In the genomic region with DNA sequence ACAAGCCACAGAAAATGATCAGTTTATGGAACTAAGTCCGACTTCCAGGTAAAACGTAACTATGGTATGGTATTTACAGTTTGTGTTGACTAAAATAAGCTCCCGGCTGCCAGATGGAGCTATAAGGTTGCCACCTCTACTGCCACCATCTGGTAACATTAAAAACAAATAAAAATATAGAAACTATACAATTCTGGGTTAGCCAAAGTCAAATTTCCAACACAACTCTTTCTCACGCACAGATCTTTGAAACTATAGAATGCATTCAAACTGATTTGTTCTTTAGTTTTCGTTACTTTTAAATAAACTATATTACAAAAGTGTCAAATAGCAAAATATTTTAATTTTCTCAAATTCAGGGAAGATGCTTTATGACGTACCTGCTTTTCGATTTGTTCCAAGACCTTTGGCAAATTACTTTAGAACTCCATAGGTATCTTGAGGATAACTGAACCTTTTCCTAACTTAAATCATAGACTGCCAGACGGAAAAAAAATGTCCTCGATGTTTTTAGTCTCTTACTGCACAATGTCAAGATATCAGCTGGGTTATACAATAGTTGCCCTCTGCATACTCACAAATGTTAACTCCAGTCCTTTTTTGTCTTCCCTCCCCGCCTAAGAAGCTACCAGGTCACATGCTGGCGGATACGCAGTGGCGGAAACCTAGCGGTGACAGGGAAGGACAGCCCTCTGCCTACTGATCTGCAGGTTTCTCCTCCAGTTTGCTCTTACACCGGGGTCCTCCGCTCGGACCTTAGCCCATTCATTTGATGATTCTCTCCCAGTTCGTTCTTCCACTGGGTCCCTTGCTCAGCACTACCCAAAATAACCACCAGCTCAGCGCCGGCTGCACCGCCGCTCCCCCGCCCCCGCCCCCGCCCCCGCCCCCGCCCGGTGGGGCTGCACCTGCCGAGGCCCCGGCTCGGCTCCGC, we compare ENCODE assay signal across 8 cellular contexts. TPM values are rescaled to one million over a fixed set of nuclear protein-coding genes. Genes with fewer than 3 reads are reported as not detected.
A peak's percentile ranks its signal among the peaks of the same experiment; 100 is the strongest.
DNase-seq lines count a peak whose midpoint lies in the region; ATAC-seq, FAIRE-seq and TF ChIP-seq lines count a peak whose summit lies in the region.

No MANE protein-coding gene starts in this region.

- H3K4me2 ChIP-seq in H1 (ENCODE audit: insufficient read depth in 1 of 2, low read depth in 2 of 2, low read length in 2 of 2), result peak overlapping the region; percentile 83 to 96
- H3K4me2 ChIP-seq in mesenchymal stem cell (ENCODE audit: low read length, poor library complexity, severe bottlenecking), result peak overlapping the region; percentile 65

- no peak overlapping the region for H3K4ac ChIP-seq in H1 (replicated peaks; ENCODE audit: insufficient read length, low read depth, low read length)
- no peak overlapping the region for H3K4ac ChIP-seq in mesenchymal stem cell (ENCODE audit: low read depth in 1 of 2, low read length in 2 of 2)

- no peak overlapping the region for H2AK5ac ChIP-seq in H1 (ENCODE audit: low read depth, low read length)
- H2AK5ac ChIP-seq in mesenchymal stem cell (ENCODE audit: low read length, severe bottlenecking), result no peak overlapping the region

- H2BK12ac ChIP-seq in H1 (ENCODE audit: low read depth, low read length) (no peak overlapping the region), mesenchymal stem cell (ENCODE audit: low read length in 2 of 2) (no peak overlapping the region)

- no peak overlapping the region for H2BK5ac ChIP-seq in H1 (ENCODE audit: low read depth, low read length)
- no peak overlapping the region for H2BK5ac ChIP-seq in mesenchymal stem cell (ENCODE audit: low read depth, low read length, poor library complexity, severe bottlenecking)

- peak; percentile 43 to 55 for TF ChIP-seq RAD21 in H1 (IDR thresholded peaks at IDR 0.05 in 1 of 2, conservative IDR thresholded peaks at IDR 0.05 in 1 of 2; ENCODE audit: low read depth in 2 of 2, low read length in 2 of 2)

- H2BK15ac ChIP-seq in H1 (ENCODE audit: low read length) (no peak overlapping the region), mesenchymal stem cell (ENCODE audit: low read depth, poor library complexity, severe bottlenecking) (no peak overlapping the region)

- no peak for TF ChIP-seq POLR2A in H1 (IDR thresholded peaks at IDR 0.05; ENCODE audit: control extremely low read depth in 1 of 2, low read depth in 2 of 2, low read length in 2 of 2)

- H3K36me3 Mint-ChIP-seq in CD4-positive, CD25-positive, alpha-beta regulatory T cell, result peaks cover 5% of the 10 kb centered on the region
- peaks cover 5% of the 10 kb centered on the region for H3K36me3 Mint-ChIP-seq in activated CD8-positive, alpha-beta T cell treated with anti-CD3 and anti-CD28 coated beads for 36 hours (ENCODE audit: low read depth)

- H3K4me1 ChIP-seq in CD4-positive, CD25-positive, alpha-beta regulatory T cell (ENCODE audit: control insufficient read depth, insufficient read depth, low read length, poor library complexity, severe bottlenecking), result peaks cover 20% of the 10 kb centered on the region
- H3K4me1 ChIP-seq in H1 (replicated peaks in 1 of 4; ENCODE audit: control insufficient read depth in 3 of 4, insufficient read depth in 4 of 4, low read length in 3 of 4) (peaks cover 0 to 9% (median 5%) of the 10 kb centered on the region in 4 experiments; a peak in 3 of 7 replicates), mesenchymal stem cell (ENCODE audit: control insufficient read depth, insufficient read depth, low read depth, low read length) (no peaks in the 10 kb centered on the region)

- H2AFZ ChIP-seq in H1 (ENCODE audit: low read length) (peak overlapping the region; percentile 91), mesenchymal stem cell (ENCODE audit: low read depth, low read length) (no peak overlapping the region)

- H4K5ac ChIP-seq in H1 (ENCODE audit: insufficient read length, low read depth, low read length), result no peak overlapping the region

- no peaks in the 10 kb centered on the region for H3K79me2 ChIP-seq in H1 (ENCODE audit: control insufficient read depth in 1 of 2, insufficient read depth in 2 of 2, low read length in 2 of 2)

- H3K23ac ChIP-seq in H1 (ENCODE audit: insufficient read length), result no peak overlapping the region
- H3K23ac ChIP-seq in mesenchymal stem cell (ENCODE audit: low read length in 2 of 2), result no peak overlapping the region

- peaks cover 10% of the 10 kb centered on the region for H3K36me3 ChIP-seq in CD4-positive, CD25-positive, alpha-beta regulatory T cell (ENCODE audit: control insufficient read depth, insufficient read depth, low read length)
- H3K36me3 ChIP-seq in H1 (ENCODE audit: control insufficient read depth in 2 of 4, insufficient read depth in 4 of 4, low read length in 3 of 4), result no peaks in the 10 kb centered on the region
- peaks cover 2 to 22% of the 10 kb centered on the region in 2 experiments for H3K36me3 ChIP-seq in mesenchymal stem cell (ENCODE audit: control insufficient read depth in 1 of 2, insufficient read depth in 2 of 2, low read depth in 1 of 2, low read length in 2 of 2)

- H3K23me2 ChIP-seq in H1 (ENCODE audit: low read depth, low read length), result 0 out of 2 replicates have a peak, but pooled peaks cover 4% of the 10 kb centered on the region

- H3K4me1 Mint-ChIP-seq in CD4-positive, CD25-positive, alpha-beta regulatory T cell, result peaks cover 28 to 48% (median 36%) of the 10 kb centered on the region in 4 donors
- peaks cover 31% of the 10 kb centered on the region for H3K4me1 Mint-ChIP-seq in activated CD8-positive, alpha-beta T cell treated with anti-CD3 and anti-CD28 coated beads for 36 hours (ENCODE audit: low read depth)

- TF ChIP-seq EP300 in H1 (IDR thresholded peaks at IDR 0.05; ENCODE audit: borderline replicate concordance in 1 of 2, low read depth in 2 of 2, low read length in 2 of 2), result no peak

- DNase-seq in CD4-positive, CD25-positive, alpha-beta regulatory T cell, result peak; percentile 59 to 89 (median 77)
- peak; percentile 77 for DNase-seq in NCI-H82 (lab: John Stamatoyannopoulos, UW)
- DNase-seq in activated CD8-positive, alpha-beta T cell treated with anti-CD3 and anti-CD28 coated beads for 36 hours, result peak; percentile 79
- peak; percentile 33 to 68 for DNase-seq in H1 (ENCODE audit: low read depth in 1 of 2, low spot score in 2 of 2)
- DNase-seq in mesenchymal stem cell, result peak; percentile 76
- DNase-seq in stimulated activated CD8-positive, alpha-beta memory T cell treated with anti-CD3 and anti-CD28 coated beads, Interleukin-15, amount 100 ng/mL, for 4 hours (ENCODE audit: low read depth in 2 of 2), result peak; percentile 21 to 35

- WGBS in H1 (ENCODE audit: extremely low coverage in 1 of 2, insufficient coverage in 1 of 2, insufficient read length in 1 of 2, insufficient replicate concordance in 2 of 2, low coverage in 1 of 2, low lambda C conversion rate in 2 of 2, missing lambda C conversion rate in 1 of 2), 2 experiments, result 10% methylated on average over 18 of the region's 32 CpGs; no CpG with 5 or more reads in 1 of the 2 experiments
- WGBS in mesenchymal stem cell, result 5% methylated on average over 12 of the region's 32 CpGs

- peak overlapping the region; percentile 97 for H3K27ac ChIP-seq in CD4-positive, CD25-positive, alpha-beta regulatory T cell (ENCODE audit: insufficient read depth, low read length, poor library complexity, severe bottlenecking)
- H3K27ac ChIP-seq in H1 (ENCODE audit: low read depth, low read length) (0 out of 2 replicates have a peak overlapping the region, but pooled peaks have one; percentile 13), mesenchymal stem cell (ENCODE audit: low read length, poor library complexity, severe bottlenecking) (no peak overlapping the region)

- CTCF ChIA-PET in activated CD8-positive, alpha-beta T cell treated with anti-CD3 and anti-CD28 coated beads for 36 hours (lab: Charles Lee), result interaction anchor here (0.6 to 3.0 kb wide), 31 partner anchors 9 to 344 kb away, joined by 3 to 15 read pairs (median 4); a partner anchor contains a TSS
- CTCF ChIA-PET in H1 (lab: Charles Lee; ENCODE audit: partially characterized antibody), result interaction anchor here (0.6 to 1.8 kb wide), 21 partner anchors 9 to 1142 kb away, joined by 3 to 14 read pairs (median 4); a partner anchor contains a TSS

- peak; percentile 59 for TF ChIP-seq CTCF in activated CD8-positive, alpha-beta T cell treated with anti-CD3 and anti-CD28 coated beads for 36 hours (IDR thresholded peaks at IDR 0.05)
- TF ChIP-seq CTCF in H1 (IDR thresholded peaks at IDR 0.05; ENCODE audit: control extremely low read depth in 1 of 3, insufficient read depth in 1 of 3, low read depth in 1 of 3, low read length in 3 of 3), result peak in 2 of 3 experiments; percentile 34 to 40; a peak in 3 of 4 replicates

- H3K18ac ChIP-seq in H1 (ENCODE audit: extremely low read depth, low read length) (no peak overlapping the region), mesenchymal stem cell (ENCODE audit: low read depth in 1 of 2, low read length in 2 of 2) (peak overlapping the region in 1 of 2 experiments; percentile 99)

- intact Hi-C loops in activated CD8-positive, alpha-beta T cell treated with anti-CD3 and anti-CD28 coated beads for 36 hours (cut with micrococcal nuclease), result loop anchor here (5.0 kb wide), 1 partner anchor 131 kb away; a partner anchor contains a TSS

- H3K79me1 ChIP-seq in H1 (ENCODE audit: low read depth, low read length), result no peaks in the 10 kb centered on the region
- peaks cover 6% of the 10 kb centered on the region for H3K79me1 ChIP-seq in mesenchymal stem cell (replicated peaks; ENCODE audit: low read length, poor library complexity, severe bottlenecking)

- H2BK20ac ChIP-seq in H1 (ENCODE audit: low read length), result no peak overlapping the region

- H4K8ac ChIP-seq in H1 (ENCODE audit: extremely low read depth, insufficient read depth, low read length) (no peak overlapping the region), mesenchymal stem cell (ENCODE audit: low read length) (no peak overlapping the region)

- H3K27me3 Mint-ChIP-seq in CD4-positive, CD25-positive, alpha-beta regulatory T cell, result no peaks in the 10 kb centered on the region
- H3K27me3 Mint-ChIP-seq in activated CD8-positive, alpha-beta T cell treated with anti-CD3 and anti-CD28 coated beads for 36 hours, result no peaks in the 10 kb centered on the region

- H4K20me1 ChIP-seq in H1 (replicated peaks in 1 of 2; ENCODE audit: control insufficient read depth in 1 of 2, insufficient read depth in 2 of 2, low read length in 2 of 2), result no peaks in the 10 kb centered on the region

- H3K9me3 Mint-ChIP-seq in CD4-positive, CD25-positive, alpha-beta regulatory T cell, result no peaks in the 10 kb centered on the region
- H3K9me3 Mint-ChIP-seq in activated CD8-positive, alpha-beta T cell treated with anti-CD3 and anti-CD28 coated beads for 36 hours, result no peaks in the 10 kb centered on the region

- POLR2A ChIA-PET in activated CD8-positive, alpha-beta T cell treated with anti-CD3 and anti-CD28 coated beads for 36 hours (lab: Charles Lee), result interaction anchor here (1.1 to 4.5 kb wide), 10 partner anchors 10 to 202 kb away, joined by 3 to 78 read pairs (median 8); a partner anchor contains a TSS
- POLR2A ChIA-PET in H1 (lab: Charles Lee; ENCODE audit: partially characterized antibody), result interaction anchor here (0.6 to 3.7 kb wide), 22 partner anchors 7 to 303 kb away, joined by 3 to 196 read pairs (median 4); a partner anchor contains a TSS

- no peak overlapping the region for H4K91ac ChIP-seq in H1 (replicated peaks; ENCODE audit: insufficient read length, low read length)
- H4K91ac ChIP-seq in mesenchymal stem cell (ENCODE audit: low read length), result no peak overlapping the region

- no peaks in the 10 kb centered on the region for H3K27me3 ChIP-seq in CD4-positive, CD25-positive, alpha-beta regulatory T cell (ENCODE audit: control insufficient read depth, insufficient read depth, low read length)
- H3K27me3 ChIP-seq in H1 (replicated peaks in 1 of 4; ENCODE audit: control insufficient read depth in 3 of 4, extremely low read depth in 1 of 4, insufficient read depth in 3 of 4, low read length in 3 of 4) (no peaks in the 10 kb centered on the region), mesenchymal stem cell (ENCODE audit: control insufficient read depth in 1 of 2, insufficient read depth in 1 of 2, low read length in 2 of 2) (no peaks in the 10 kb centered on the region)

- H2BK120ac ChIP-seq in H1 (replicated peaks; ENCODE audit: low read depth, low read length) (no peak overlapping the region), mesenchymal stem cell (ENCODE audit: low read depth, low read length) (peak overlapping the region; percentile 71)

- H3K9ac ChIP-seq in H1 (replicated peaks in 1 of 4; ENCODE audit: extremely low read depth in 1 of 4, low read depth in 3 of 4, low read length in 3 of 4) (peak overlapping the region; percentile 42 to 66 (median 51)), mesenchymal stem cell (ENCODE audit: low read length) (peak overlapping the region; percentile 98)

- ATAC-seq in CD4-positive, CD25-positive, alpha-beta regulatory T cell (ENCODE audit: low read depth in 2 of 2), result peak; percentile 64 to 65
- ATAC-seq in GM19372 (IDR thresholded peaks at IDR 0.05; ENCODE audit: low read depth, unreplicated experiment), result peak; percentile 38
- peak; percentile 28 for ATAC-seq in HG03521 (IDR thresholded peaks at IDR 0.05; ENCODE audit: unreplicated experiment)
- peak; percentile 50 for ATAC-seq in activated CD8-positive, alpha-beta T cell treated with anti-CD3 and anti-CD28 coated beads for 36 hours

- peak overlapping the region; percentile 85 to 99 (median 97) for H3K27ac Mint-ChIP-seq in CD4-positive, CD25-positive, alpha-beta regulatory T cell
- H3K27ac Mint-ChIP-seq in activated CD8-positive, alpha-beta T cell treated with anti-CD3 and anti-CD28 coated beads for 36 hours, result peak overlapping the region; percentile 92

- peak overlapping the region; percentile 94 to 100 (median 98) for H3K4me3 Mint-ChIP-seq in CD4-positive, CD25-positive, alpha-beta regulatory T cell
- peak overlapping the region; percentile 87 for H3K4me3 Mint-ChIP-seq in activated CD8-positive, alpha-beta T cell treated with anti-CD3 and anti-CD28 coated beads for 36 hours

- FAIRE-seq in H1 (lab: Jason Lieb, UNC), result peak; percentile 7

- H3K4me3 ChIP-seq in CD4-positive, CD25-positive, alpha-beta regulatory T cell (ENCODE audit: low read depth, low read length), result peak overlapping the region; percentile 95
- H3K4me3 ChIP-seq in H1 (ENCODE audit: extremely low read depth in 1 of 4, insufficient read depth in 2 of 4, low read depth in 3 of 4, low read length in 4 of 4), result peak overlapping the region; percentile 63 to 99 (median 86)
- peak overlapping the region; percentile 89 to 99 for H3K4me3 ChIP-seq in mesenchymal stem cell (ENCODE audit: insufficient read depth in 1 of 2, low read depth in 1 of 2, low read length in 2 of 2)

- no peak overlapping the region for H3K56ac ChIP-seq in H1 (replicated peaks; ENCODE audit: insufficient read length, low read depth, low read length)

- no peak overlapping the region for H3K14ac ChIP-seq in H1 (ENCODE audit: insufficient read length)
- H3K14ac ChIP-seq in mesenchymal stem cell (ENCODE audit: low read length in 2 of 2), result peak overlapping the region in 1 of 2 experiments; percentile 47

- H3K9me3 ChIP-seq in CD4-positive, CD25-positive, alpha-beta regulatory T cell (ENCODE audit: control insufficient read depth in 2 of 2, low read length in 2 of 2), result no peaks in the 10 kb centered on the region
- H3K9me3 ChIP-seq in H1 (ENCODE audit: insufficient read depth in 2 of 2, low read depth in 1 of 2, low read length in 1 of 2) (no peaks in the 10 kb centered on the region), mesenchymal stem cell (ENCODE audit: control insufficient read depth, low read length) (no peaks in the 10 kb centered on the region)

RNA-seq across cellular contexts. Expression of a gene that starts 0.9 kb away (rescaled TPM):
- total RNA-seq in CD4-positive, CD25-positive, alpha-beta regulatory T cell, result 7.4 TPM
- 1 to 10 TPM; 6.0 to 9.2 (median 7.5) TPM for polyA plus RNA-seq in CD4-positive, CD25-positive, alpha-beta regulatory T cell
- 1 to 10 TPM; 4.2 to 5.0 TPM for total RNA-seq in activated CD8-positive, alpha-beta T cell treated with anti-CD3 and anti-CD28 coated beads for 36 hours
- total RNA-seq in H1 (2021; fragmentation: NEBNext Ultra II Directional; extraction: Animal tissue kit (Norgen Biotek cat#: 25700)), result 11.9 and 14.2 TPM in 2 replicates
- polyA plus RNA-seq in H1 (2011; rRNA removed), result 6.5 and 11.0 TPM in 2 replicates
- 8.5 TPM for polyA plus RNA-seq in H1 (2011; cell fraction: cytosol; rRNA removed)
- polyA plus RNA-seq in H1 (2011; cell fraction: nucleus; rRNA removed), result 3.7 TPM
- polyA plus RNA-seq in H1 (2012, experiment 1 of 2), result 7.0 to 10.6 TPM (median 8.1 TPM) in 4 replicates
- 5.6 TPM for polyA plus RNA-seq in H1 (2012, experiment 2 of 2)
- 12.6 TPM for polyA plus RNA-seq in H1 (2013, experiment 1 of 2)
- polyA plus RNA-seq in H1 (2013, experiment 2 of 2), result 15.4 TPM
- 16.3 and 16.5 TPM in 2 replicates for polyA minus RNA-seq in H1 (2011; rRNA and poly(A)+ RNA removed)
- polyA minus RNA-seq in H1 (2011; cell fraction: cytosol; rRNA and poly(A)+ RNA removed), result 7.9 TPM
- 12.0 TPM for polyA minus RNA-seq in H1 (2011; cell fraction: nucleus; rRNA and poly(A)+ RNA removed)
- 66.7 TPM for polyA plus RNA-seq in mesenchymal stem cell (2013, experiment 1 of 2)
- 69.0 TPM for polyA plus RNA-seq in mesenchymal stem cell (2013, experiment 2 of 2)

RNA-seq across cellular contexts. Expression of a gene that starts 43.1 kb away (rescaled TPM):
- 1.3 TPM for total RNA-seq in CD4-positive, CD25-positive, alpha-beta regulatory T cell
- under 1 TPM; 0.02 to 0.32 (median 0.06) TPM for polyA plus RNA-seq in CD4-positive, CD25-positive, alpha-beta regulatory T cell
- total RNA-seq in activated CD8-positive, alpha-beta T cell treated with anti-CD3 and anti-CD28 coated beads for 36 hours, result 10 to 100 TPM in 1 of 2 experiments, 1 to 10 TPM in 1; 9.5 to 10.6 TPM
- total RNA-seq in H1 (2021; fragmentation: NEBNext Ultra II Directional; extraction: Animal tissue kit (Norgen Biotek cat#: 25700)), result 4.9 and 5.3 TPM in 2 replicates
- polyA plus RNA-seq in H1 (2011; rRNA removed), result 0.94 and 1.4 TPM in 2 replicates
- polyA plus RNA-seq in H1 (2011; cell fraction: cytosol; rRNA removed), result 1.4 TPM
- polyA plus RNA-seq in H1 (2011; cell fraction: nucleus; rRNA removed), result 1.1 TPM
- 0.95 to 2.1 TPM (median 1.5 TPM) in 4 replicates for polyA plus RNA-seq in H1 (2012, experiment 1 of 2)
- polyA plus RNA-seq in H1 (2012, experiment 2 of 2), result 0.10 TPM
- polyA plus RNA-seq in H1 (2013, experiment 1 of 2), result 5.9 TPM
- 4.8 TPM for polyA plus RNA-seq in H1 (2013, experiment 2 of 2)
- polyA minus RNA-seq in H1 (2011; rRNA and poly(A)+ RNA removed), result 2.1 and 4.9 TPM in 2 replicates
- polyA minus RNA-seq in H1 (2011; cell fraction: cytosol; rRNA and poly(A)+ RNA removed), result 2.0 TPM
- polyA minus RNA-seq in H1 (2011; cell fraction: nucleus; rRNA and poly(A)+ RNA removed), result 3.2 TPM
- 33.3 TPM for polyA plus RNA-seq in mesenchymal stem cell (2013, experiment 1 of 2)
- polyA plus RNA-seq in mesenchymal stem cell (2013, experiment 2 of 2), result 33.8 TPM

Comparison
In these comparisons a context has a peak if more than half of its experiments do, and no peak if none do; other contexts are left out.
1. DNase-seq: peak in every context shown above with its lines; median percentile 79 in activated CD8-positive, alpha-beta T cell treated with anti-CD3 and anti-CD28 coated beads for 36 hours; 77 in CD4-positive, CD25-positive, alpha-beta regulatory T cell; 77 in NCI-H82; 76 in mesenchymal stem cell; 50 in H1; 28 in stimulated activated CD8-positive, alpha-beta memory T cell treated with anti-CD3 and anti-CD28 coated beads, Interleukin-15, amount 100 ng/mL, for 4 hours.